ENCODE assay signal across 11 cellular contexts in genomic region chr2:169715379-169716228, GRCh38. TPM values are rescaled to one million over a fixed set of nuclear protein-coding genes. Genes with fewer than 3 reads are reported as not detected.
DNase-seq lines count a peak whose midpoint lies in the region; ATAC-seq and TF ChIP-seq lines count a peak whose summit lies in the region.
"Had no signal": no experiment of that assay in that cellular context is flagged by ENCODE, and none has a peak within 500 bp of the region (broad histone marks: within the 10 kb centered on the region; RNA-seq: fewer than 3 reads in every experiment).

No MANE protein-coding gene starts in this region.

- peaks cover 19% of the 10 kb centered on the region for H3K4me1 Mint-ChIP-seq in activated T-helper 2 cell treated with anti-CD3 and anti-CD28 coated beads, Interferon-gamma antibody, Interleukin-2, Interleukin-4, amounts not matched to agents 10 μg/mL and 5 μg/mL and 100 μg/mL, durations not matched to agents 14 hours and 24 hours and 36 hours (ENCODE audit: low read depth)

- DNase-seq in DMS79 (lab: John Stamatoyannopoulos, UW) (peak; percentile 30), Peyer's patch (peak in 2 of 3 donors; percentile 65 to 72), fibroblast of lung (ENCODE audit: low read depth in 2 of 2) (peak in 1 of 2 donors; percentile 19), prostate gland (ENCODE audit: low spot score) (peak; percentile 91), posterior vena cava (ENCODE audit: low spot score) (no peak), 8988T (no peak)
- no peak for DNase-seq in activated T-helper 2 cell treated with anti-CD3 and anti-CD28 coated beads, Interferon-gamma antibody, Interleukin-2, Interleukin-4, amounts not matched to agents 10 μg/mL and 5 μg/mL and 100 μg/mL, durations not matched to agents 14 hours and 24 hours and 36 hours (ENCODE audit: low spot score)

- no peak for TF ChIP-seq CTCF in Peyer's patch (IDR thresholded peaks at IDR 0.05)
- no peak for TF ChIP-seq CTCF in fibroblast of lung (conservative IDR thresholded peaks at IDR 0.05 in 1 of 2, IDR thresholded peaks at IDR 0.05 in 1 of 2; ENCODE audit: low read depth in 1 of 2, low read length in 2 of 2)
- no peak for TF ChIP-seq CTCF in prostate gland (IDR thresholded peaks at IDR 0.05)

- no peaks in the 10 kb centered on the region for H4K20me1 ChIP-seq in fibroblast of lung (ENCODE audit: control insufficient read depth, extremely low read depth, insufficient read depth, low read length)

- peaks cover 7% of the 10 kb centered on the region for H3K9me3 Mint-ChIP-seq in activated T-helper 2 cell treated with anti-CD3 and anti-CD28 coated beads, Interferon-gamma antibody, Interleukin-2, Interleukin-4, amounts not matched to agents 10 μg/mL and 5 μg/mL and 100 μg/mL, durations not matched to agents 14 hours and 24 hours and 36 hours

- peak overlapping the region in 2 of 4 donors; percentile 43 to 44 for H3K4me3 ChIP-seq in Peyer's patch
- peak overlapping the region in 3 of 4 experiments; percentile 20 to 28 (median 21) for H3K4me3 ChIP-seq in fibroblast of lung (replicated peaks in 1 of 4; ENCODE audit: control extremely low read depth in 1 of 4, insufficient read depth in 1 of 4, low read depth in 3 of 4, low read length in 4 of 4)
- H3K4me3 ChIP-seq in prostate gland: peak overlapping the region; percentile 15 to 36

- H2AFZ ChIP-seq in fibroblast of lung (ENCODE audit: low read length): no peak overlapping the region

- H3K27me3 Mint-ChIP-seq in activated T-helper 2 cell treated with anti-CD3 and anti-CD28 coated beads, Interferon-gamma antibody, Interleukin-2, Interleukin-4, amounts not matched to agents 10 μg/mL and 5 μg/mL and 100 μg/mL, durations not matched to agents 14 hours and 24 hours and 36 hours (ENCODE audit: low read depth): no peaks in the 10 kb centered on the region
- H3K27me3 Mint-ChIP-seq: brain had no signal

- 16% methylated on average over 16 of the region's 17 CpGs for WGBS in prostate gland

- H3K27ac ChIP-seq in Peyer's patch (peak overlapping the region in 2 of 4 donors; percentile 72 to 73), fibroblast of lung (ENCODE audit: insufficient read depth, low read length) (no peak overlapping the region), prostate gland (peak overlapping the region; percentile 28 to 63)

- H3K79me2 ChIP-seq in fibroblast of lung (ENCODE audit: control insufficient read depth, insufficient read depth, low read length): no peaks in the 10 kb centered on the region

- H3K27ac Mint-ChIP-seq in activated T-helper 2 cell treated with anti-CD3 and anti-CD28 coated beads, Interferon-gamma antibody, Interleukin-2, Interleukin-4, amounts not matched to agents 10 μg/mL and 5 μg/mL and 100 μg/mL, durations not matched to agents 14 hours and 24 hours and 36 hours: no peak overlapping the region

- TF ChIP-seq POLR2A in Peyer's patch (IDR thresholded peaks at IDR 0.05) (no peak), prostate gland (IDR thresholded peaks at IDR 0.05) (no peak)

- peaks cover 0 to 4% (median 0%) of the 10 kb centered on the region in 4 donors for H3K9me3 ChIP-seq in Peyer's patch
- no peaks in the 10 kb centered on the region for H3K9me3 ChIP-seq in fibroblast of lung (ENCODE audit: control insufficient read depth, insufficient read depth, low read depth, low read length)
- no peaks in the 10 kb centered on the region for H3K9me3 ChIP-seq in prostate gland

- no peak for ATAC-seq in HG03354 (IDR thresholded peaks at IDR 0.05; ENCODE audit: poor library complexity, severe bottlenecking, unreplicated experiment)
- ATAC-seq: HCT116 had no signal

- H3K36me3 ChIP-seq in Peyer's patch (no peaks in the 10 kb centered on the region), fibroblast of lung (ENCODE audit: control insufficient read depth, insufficient read depth, low read length) (no peaks in the 10 kb centered on the region), prostate gland (no peaks in the 10 kb centered on the region)

- H3K4me1 ChIP-seq in Peyer's patch (peaks cover 0 to 52% (median 2%) of the 10 kb centered on the region in 4 donors), fibroblast of lung (ENCODE audit: control insufficient read depth, extremely low read depth, insufficient read depth, low read length) (peaks cover 15% of the 10 kb centered on the region), prostate gland (replicated peaks) (no peaks in the 10 kb centered on the region)

- H3K9ac ChIP-seq in fibroblast of lung (ENCODE audit: insufficient read depth, low read length): no peak overlapping the region

- peak overlapping the region; percentile 60 for H3K4me2 ChIP-seq in fibroblast of lung (ENCODE audit: extremely low read depth, insufficient read depth, low read length)

- peaks cover 3% of the 10 kb centered on the region for H3K36me3 Mint-ChIP-seq in activated T-helper 2 cell treated with anti-CD3 and anti-CD28 coated beads, Interferon-gamma antibody, Interleukin-2, Interleukin-4, amounts not matched to agents 10 μg/mL and 5 μg/mL and 100 μg/mL, durations not matched to agents 14 hours and 24 hours and 36 hours (ENCODE audit: low read depth)

- intact Hi-C loops in prostate gland (cut with DNase I): no loop called here
- intact Hi-C loops in posterior vena cava (cut with DNase I): no loop called here
- intact Hi-C loops in activated T-helper 2 cell treated with anti-CD3 and anti-CD28 coated beads, Interferon-gamma antibody, Interleukin-2, Interleukin-4, amounts not matched to agents 10 μg/mL and 5 μg/mL and 100 μg/mL, durations not matched to agents 14 hours and 24 hours and 36 hours (cut with micrococcal nuclease): no loop called here

- H3K4me3 Mint-ChIP-seq in activated T-helper 2 cell treated with anti-CD3 and anti-CD28 coated beads, Interferon-gamma antibody, Interleukin-2, Interleukin-4, amounts not matched to agents 10 μg/mL and 5 μg/mL and 100 μg/mL, durations not matched to agents 14 hours and 24 hours and 36 hours (ENCODE audit: low read depth): no peak overlapping the region
- H3K4me3 Mint-ChIP-seq: brain had no signal

- H3K27me3 ChIP-seq in Peyer's patch (no peaks in the 10 kb centered on the region), fibroblast of lung (ENCODE audit: control insufficient read depth, insufficient read depth, low read length) (no peaks in the 10 kb centered on the region), prostate gland (replicated peaks; ENCODE audit: insufficient read depth) (no peaks in the 10 kb centered on the region)

RNA-seq across cellular contexts. Expression of gene KLHL23, which starts 18.0 kb away (rescaled TPM):
- 10 to 100 TPM; 10.6 to 43.7 (median 17.2) TPM for total RNA-seq in Peyer's patch
- total RNA-seq in fibroblast of lung: 3.6 and 6.6 TPM in 2 replicates
- polyA plus RNA-seq in fibroblast of lung: 3.2 and 5.6 TPM in 2 replicates
- polyA plus RNA-seq in fibroblast of lung (2012): 2.6 and 4.3 TPM in 2 replicates
- polyA minus RNA-seq in fibroblast of lung (ENCODE audit: low replicate concordance): 0.82 and 3.0 TPM in 2 replicates
- total RNA-seq in prostate gland: 10 to 100 TPM; 15.8 to 22.8 TPM
- 10 to 100 TPM; 18.6 to 22.6 TPM for total RNA-seq in posterior vena cava
- 7.6 and 8.3 TPM in 2 replicates for total RNA-seq in activated T-helper 2 cell treated with anti-CD3 and anti-CD28 coated beads, Interferon-gamma antibody, Interleukin-2, Interleukin-4, amounts not matched to agents 10 μg/mL and 5 μg/mL and 100 μg/mL, durations not matched to agents 14 hours and 24 hours and 36 hours

RNA-seq across cellular contexts. Expression of gene PHOSPHO2, which starts 21.3 kb away (rescaled TPM):
- 1 to 10 TPM; 5.4 to 9.9 (median 6.9) TPM for total RNA-seq in Peyer's patch
- total RNA-seq in fibroblast of lung: 3.9 and 5.4 TPM in 2 replicates
- polyA plus RNA-seq in fibroblast of lung: 1.4 and 2.8 TPM in 2 replicates
- 1.8 and 2.8 TPM in 2 replicates for polyA plus RNA-seq in fibroblast of lung (2012)
- not detected in 2 replicates for polyA minus RNA-seq in fibroblast of lung (ENCODE audit: low replicate concordance)
- total RNA-seq in prostate gland: 10 to 100 TPM; 11.9 to 17.4 TPM
- total RNA-seq in posterior vena cava: 1 to 10 TPM; 3.8 to 6.0 TPM
- total RNA-seq in activated T-helper 2 cell treated with anti-CD3 and anti-CD28 coated beads, Interferon-gamma antibody, Interleukin-2, Interleukin-4, amounts not matched to agents 10 μg/mL and 5 μg/mL and 100 μg/mL, durations not matched to agents 14 hours and 24 hours and 36 hours: 3.7 and 4.2 TPM in 2 replicates

RNA-seq across cellular contexts. Expression of gene CFAP210, which starts 21.4 kb away (rescaled TPM):
- not detected for total RNA-seq in Peyer's patch
- not detected in 2 replicates for total RNA-seq in fibroblast of lung
- polyA plus RNA-seq in fibroblast of lung: not detected in 2 replicates
- polyA plus RNA-seq in fibroblast of lung (2012): 0.09 TPM in 1 of 2 replicates, not detected in the other
- not detected in 2 replicates for polyA minus RNA-seq in fibroblast of lung (ENCODE audit: low replicate concordance)
- 1 to 10 TPM in 1 of 2 donors, under 1 TPM in 1; 0.27 to 1.0 TPM for total RNA-seq in prostate gland
- total RNA-seq in posterior vena cava: not detected
- total RNA-seq in activated T-helper 2 cell treated with anti-CD3 and anti-CD28 coated beads, Interferon-gamma antibody, Interleukin-2, Interleukin-4, amounts not matched to agents 10 μg/mL and 5 μg/mL and 100 μg/mL, durations not matched to agents 14 hours and 24 hours and 36 hours: not detected in 2 replicates
- total RNA-seq: LHCN-M2 had no signal

Comparison
In these comparisons a context has a peak if more than half of its experiments do, and no peak if none do; other contexts are left out.
1. DNase-seq: peak in DMS79 (single experiment), Peyer's patch (2 of 3) and prostate gland (single experiment); none in posterior vena cava (single experiment), 8988T (single experiment) and activated T-helper 2 cell treated with anti-CD3 and anti-CD28 coated beads, Interferon-gamma antibody, Interleukin-2, Interleukin-4, amounts not matched to agents 10 μg/mL and 5 μg/mL and 100 μg/mL, durations not matched to agents 14 hours and 24 hours and 36 hours (single experiment).